6 cellular contexts compared by ENCODE assay signal in genomic region chr12:55816876-55817351, GRCh38. TPM values are rescaled to one million over a fixed set of nuclear protein-coding genes. Genes with fewer than 3 reads are reported as not detected.
DNase-seq lines count a peak whose midpoint lies in the region; ATAC-seq lines count a peak whose summit lies in the region.

No MANE protein-coding gene starts in this region.

- DNase-seq in dermis blood vessel endothelial cell (peak; percentile 65), sciatic nerve (ENCODE audit: low spot score) (no peak), NK-92 (lab: John Stamatoyannopoulos, UW; ENCODE audit: unreplicated experiment) (no peak)
- DNase-seq in activated naive CD8-positive, alpha-beta T cell treated with anti-CD3 and anti-CD28 coated beads, Interleukin-2, amount 50 U/mL, for 24 hours, result no peak

- ATAC-seq in sciatic nerve (peak; percentile 3), GM21528 (IDR thresholded peaks at IDR 0.05; ENCODE audit: low FRiP score, unreplicated experiment) (no peak)
- ATAC-seq in activated naive CD8-positive, alpha-beta T cell treated with anti-CD3 and anti-CD28 coated beads, Interleukin-2, amount 50 U/mL, for 24 hours, result no peak

- H3K4me1 ChIP-seq in HUES64 (ENCODE audit: insufficient read depth, low read length), result peaks cover 30% of the 10 kb centered on the region

- peak overlapping the region; percentile 69 for H3K27ac ChIP-seq in HUES64 (ENCODE audit: low read depth, low read length)

- H3K4me3 ChIP-seq in HUES64 (ENCODE audit: low read length), result peak overlapping the region; percentile 91

- peaks cover 50% of the 10 kb centered on the region for H3K4me1 Mint-ChIP-seq in activated naive CD8-positive, alpha-beta T cell treated with anti-CD3 and anti-CD28 coated beads, Interleukin-2, amount 50 U/mL, for 24 hours

- no peak overlapping the region for H3K27ac Mint-ChIP-seq in activated naive CD8-positive, alpha-beta T cell treated with anti-CD3 and anti-CD28 coated beads, Interleukin-2, amount 50 U/mL, for 24 hours

- no peaks in the 10 kb centered on the region for H3K27me3 ChIP-seq in HUES64 (ENCODE audit: insufficient read depth, low read length)

- no peaks in the 10 kb centered on the region for H3K27me3 Mint-ChIP-seq in activated naive CD8-positive, alpha-beta T cell treated with anti-CD3 and anti-CD28 coated beads, Interleukin-2, amount 50 U/mL, for 24 hours

- peaks cover 41% of the 10 kb centered on the region for H3K36me3 Mint-ChIP-seq in activated naive CD8-positive, alpha-beta T cell treated with anti-CD3 and anti-CD28 coated beads, Interleukin-2, amount 50 U/mL, for 24 hours (ENCODE audit: low read depth)

- H3K9me3 Mint-ChIP-seq in activated naive CD8-positive, alpha-beta T cell treated with anti-CD3 and anti-CD28 coated beads, Interleukin-2, amount 50 U/mL, for 24 hours, result no peaks in the 10 kb centered on the region

- intact Hi-C loops in sciatic nerve (cut with DNase I), result loop anchor here (5.0 kb wide), 1 partner anchor 115 kb away; the partner anchor contains the start of gene DGKA

- peak overlapping the region; percentile 89 for H3K9ac ChIP-seq in HUES64 (ENCODE audit: low read depth, low read length)

- 2% methylated on average over 12 of the region's 14 CpGs for whole genome bisulfite sequencing in HUES64

- no peak overlapping the region for H3K4me3 Mint-ChIP-seq in activated naive CD8-positive, alpha-beta T cell treated with anti-CD3 and anti-CD28 coated beads, Interleukin-2, amount 50 U/mL, for 24 hours

- H3K9me3 ChIP-seq in HUES64 (ENCODE audit: insufficient read depth, low read depth, low read length), result no peaks in the 10 kb centered on the region

- peaks cover 54% of the 10 kb centered on the region for H3K36me3 ChIP-seq in HUES64 (ENCODE audit: insufficient read depth, low read length)

RNA-seq across cellular contexts. Expression of gene SARNP, which starts 0.6 kb away (rescaled TPM):
- 143 TPM for polyA plus RNA-seq in HUES64 (2013, experiment 1 of 2)
- polyA plus RNA-seq in HUES64 (2013, experiment 2 of 2), result 155 TPM
- total RNA-seq in dermis blood vessel endothelial cell, result 93.8 and 113 TPM in 2 replicates
- total RNA-seq in sciatic nerve, result 54.0 TPM

RNA-seq across cellular contexts. Expression of gene ORMDL2, which starts 0.9 kb away (rescaled TPM):
- polyA plus RNA-seq in HUES64 (2013, experiment 1 of 2), result 31.4 TPM
- polyA plus RNA-seq in HUES64 (2013, experiment 2 of 2), result 30.3 TPM
- total RNA-seq in dermis blood vessel endothelial cell (35.3 and 38.6 TPM in 2 replicates), sciatic nerve (25.2 TPM)

RNA-seq across cellular contexts. Expression of gene DNAJC14, which starts 12.5 kb away (rescaled TPM):
- 20.3 TPM for polyA plus RNA-seq in HUES64 (2013, experiment 1 of 2)
- 23.0 TPM for polyA plus RNA-seq in HUES64 (2013, experiment 2 of 2)
- total RNA-seq in dermis blood vessel endothelial cell (63.2 and 65.9 TPM in 2 replicates), sciatic nerve (23.4 TPM)

RNA-seq across cellular contexts. Expression of gene MMP19, which starts 25.8 kb away (rescaled TPM):
- 2.4 TPM for polyA plus RNA-seq in HUES64 (2013, experiment 1 of 2)
- 2.7 TPM for polyA plus RNA-seq in HUES64 (2013, experiment 2 of 2)
- total RNA-seq in dermis blood vessel endothelial cell, result 0.68 and 1.1 TPM in 2 replicates
- 9.1 TPM for total RNA-seq in sciatic nerve
